19 cellular contexts compared by ENCODE assay signal in genomic region chr21:34839070-34839820, GRCh38.
A peak's percentile ranks its signal among the peaks of the same experiment; 100 is the strongest.
DNase-seq lines count a peak whose midpoint lies in the region; ATAC-seq and TF ChIP-seq lines count a peak whose summit lies in the region.
"Had no signal": no experiment of that assay in that cellular context is flagged by ENCODE, and none has a peak within 500 bp of the region (broad histone marks: within the 10 kb centered on the region; RNA-seq: fewer than 3 reads in every experiment).

No MANE protein-coding gene starts in this region.

- POLR2A ChIA-PET in activated CD4-positive, alpha-beta memory T cell treated with anti-CD3 and anti-CD28 coated beads, Interleukin-2, amount 10 ng/mL, durations not matched to agents 7 days and 5 days (lab: Charles Lee) = no interaction called here
- POLR2A ChIA-PET in activated CD4-positive, alpha-beta memory T cell treated with anti-CD3 and anti-CD28 coated beads for 36 hours (lab: Charles Lee) = interaction anchor here (0.7 kb wide), 1 partner anchor 17 kb away, joined by 3 read pairs; no protein-coding TSS in a partner anchor
- POLR2A ChIA-PET in PC-9 (lab: Charles Lee; ENCODE audit: unreplicated experiment) = interaction anchor here (0.5 kb wide), 1 partner anchor 1211 kb away, joined by 3 read pairs; no protein-coding TSS in a partner anchor

- H3K9me3 Mint-ChIP-seq in activated CD4-positive, alpha-beta memory T cell treated with anti-CD3 and anti-CD28 coated beads, Interleukin-2, amount 10 ng/mL, durations not matched to agents 7 days and 5 days = no peaks in the 10 kb centered on the region
- H3K9me3 Mint-ChIP-seq in activated CD4-positive, alpha-beta memory T cell treated with anti-CD3 and anti-CD28 coated beads for 36 hours = no peaks in the 10 kb centered on the region
- H3K9me3 Mint-ChIP-seq in effector memory CD8-positive, alpha-beta T cell = no peaks in the 10 kb centered on the region
- no peaks in the 10 kb centered on the region for H3K9me3 Mint-ChIP-seq in stimulated activated naive CD8-positive, alpha-beta T cell treated with anti-CD3 and anti-CD28 coated beads, Interleukin-15, amount 100 ng/mL, for 72 hours

- peaks cover 8% of the 10 kb centered on the region for H4K20me1 ChIP-seq in PC-9 (ENCODE audit: insufficient read depth)

- H3K36me3 Mint-ChIP-seq in activated CD4-positive, alpha-beta memory T cell treated with anti-CD3 and anti-CD28 coated beads, Interleukin-2, amount 10 ng/mL, durations not matched to agents 7 days and 5 days (ENCODE audit: low read depth) = peaks cover 73% of the 10 kb centered on the region
- H3K36me3 Mint-ChIP-seq in activated CD4-positive, alpha-beta memory T cell treated with anti-CD3 and anti-CD28 coated beads for 36 hours = peaks cover 49% of the 10 kb centered on the region
- peaks cover 51% of the 10 kb centered on the region for H3K36me3 Mint-ChIP-seq in effector memory CD8-positive, alpha-beta T cell (ENCODE audit: insufficient read depth)

- H3K79me2 ChIP-seq in PC-9 (ENCODE audit: low read depth) = peaks cover 85% of the 10 kb centered on the region

- CTCF ChIA-PET in activated CD4-positive, alpha-beta memory T cell treated with anti-CD3 and anti-CD28 coated beads, Interleukin-2, amount 10 ng/mL, durations not matched to agents 7 days and 5 days (lab: Charles Lee) = no interaction called here
- CTCF ChIA-PET in activated CD4-positive, alpha-beta memory T cell treated with anti-CD3 and anti-CD28 coated beads for 36 hours (lab: Charles Lee) = no interaction called here
- CTCF ChIA-PET in PC-9 (lab: Charles Lee) = interaction anchor here (0.5 kb wide), 1 partner anchor 48 kb away, joined by 5 read pairs; no protein-coding TSS in a partner anchor

- H3K4me3 Mint-ChIP-seq in activated CD4-positive, alpha-beta memory T cell treated with anti-CD3 and anti-CD28 coated beads, Interleukin-2, amount 10 ng/mL, durations not matched to agents 7 days and 5 days = no peak overlapping the region
- no peak overlapping the region for H3K4me3 Mint-ChIP-seq in activated CD4-positive, alpha-beta memory T cell treated with anti-CD3 and anti-CD28 coated beads for 36 hours
- no peak overlapping the region for H3K4me3 Mint-ChIP-seq in effector memory CD8-positive, alpha-beta T cell
- H3K4me3 Mint-ChIP-seq in stimulated activated naive CD8-positive, alpha-beta T cell treated with anti-CD3 and anti-CD28 coated beads, Interleukin-15, amount 100 ng/mL, for 72 hours = no peak overlapping the region

- H3K27ac ChIP-seq in PC-9 = peak overlapping the region; percentile 96; the same call in 1 of the 2 replicates
- H3K27ac ChIP-seq: BLaER1, hepatocyte, HL-60, prostate gland, thoracic aorta had no signal

- DNase-seq in activated CD4-positive, alpha-beta memory T cell treated with anti-CD3 and anti-CD28 coated beads, Interleukin-2, amount 10 ng/mL, durations not matched to agents 7 days and 5 days = no peak
- DNase-seq in activated CD4-positive, alpha-beta memory T cell treated with anti-CD3 and anti-CD28 coated beads for 36 hours = no peak
- DNase-seq in PC-9 (no peak), GM03348 (ENCODE audit: low spot score) (no peak)
- no peak for DNase-seq in effector memory CD8-positive, alpha-beta T cell
- no peak for DNase-seq in stimulated activated naive CD8-positive, alpha-beta T cell treated with anti-CD3 and anti-CD28 coated beads, Interleukin-15, amount 100 ng/mL, for 72 hours
- DNase-seq: activated CD4-positive, alpha-beta T cell treated with anti-CD3 and anti-CD28 coated beads, Interleukin-2, amount 50 U/mL, for 48 hours; amygdala; DMS79; NCI-H187 treated with DMSO at 0.1 percent for 48 hours; small intestine; stimulated activated CD4-positive, alpha-beta T cell treated with anti-CD3 and anti-CD28 coated beads, Interleukin-4, amount 100 ng/mL, for 4 hours had no signal

- intact Hi-C loops in activated CD4-positive, alpha-beta memory T cell treated with anti-CD3 and anti-CD28 coated beads for 36 hours (cut with micrococcal nuclease) = loop anchor here (5.0 kb wide), 1 partner anchor 43 kb away; no protein-coding TSS in a partner anchor
- intact Hi-C loops in PC-9 (cut with micrococcal nuclease; ENCODE audit: unreplicated experiment) = no loop called here

- TF ChIP-seq CTCF in PC-9 (conservative IDR thresholded peaks at IDR 0.05) = no peak

- no peak overlapping the region for H2AFZ ChIP-seq in PC-9
- H2AFZ ChIP-seq: hepatocyte had no signal

- peak overlapping the region; percentile 28 for H3K27ac Mint-ChIP-seq in activated CD4-positive, alpha-beta memory T cell treated with anti-CD3 and anti-CD28 coated beads, Interleukin-2, amount 10 ng/mL, durations not matched to agents 7 days and 5 days
- no peak overlapping the region for H3K27ac Mint-ChIP-seq in activated CD4-positive, alpha-beta memory T cell treated with anti-CD3 and anti-CD28 coated beads for 36 hours
- peak overlapping the region; percentile 32 to 78 for H3K27ac Mint-ChIP-seq in effector memory CD8-positive, alpha-beta T cell
- H3K27ac Mint-ChIP-seq in stimulated activated naive CD8-positive, alpha-beta T cell treated with anti-CD3 and anti-CD28 coated beads, Interleukin-15, amount 100 ng/mL, for 72 hours = peak overlapping the region in 1 of 2 donors; percentile 32

- H3K4me1 ChIP-seq in PC-9 (replicated peaks; ENCODE audit: insufficient read depth) = peaks cover 83% of the 10 kb centered on the region
- H3K4me1 ChIP-seq: prostate gland had no signal

- no peaks in the 10 kb centered on the region for H3K27me3 Mint-ChIP-seq in activated CD4-positive, alpha-beta memory T cell treated with anti-CD3 and anti-CD28 coated beads, Interleukin-2, amount 10 ng/mL, durations not matched to agents 7 days and 5 days
- H3K27me3 Mint-ChIP-seq in activated CD4-positive, alpha-beta memory T cell treated with anti-CD3 and anti-CD28 coated beads for 36 hours = no peaks in the 10 kb centered on the region
- no peaks in the 10 kb centered on the region for H3K27me3 Mint-ChIP-seq in effector memory CD8-positive, alpha-beta T cell
- no peaks in the 10 kb centered on the region for H3K27me3 Mint-ChIP-seq in stimulated activated naive CD8-positive, alpha-beta T cell treated with anti-CD3 and anti-CD28 coated beads, Interleukin-15, amount 100 ng/mL, for 72 hours

- H3K4me2 ChIP-seq in PC-9 = peak overlapping the region; percentile 78
- H3K4me2 ChIP-seq: BLaER1, hepatocyte had no signal

- no peaks in the 10 kb centered on the region for H3K9me3 ChIP-seq in PC-9 (ENCODE audit: insufficient read depth, low read depth)
- H3K9me3 ChIP-seq: BLaER1, prostate gland, thoracic aorta had no signal

- no peaks in the 10 kb centered on the region for H3K9me2 ChIP-seq in PC-9 (ENCODE audit: insufficient read depth)

- H3K4me3 ChIP-seq in PC-9 = peak overlapping the region; percentile 5; the same call in 1 of the 2 replicates
- H3K4me3 ChIP-seq: BLaER1, hepatocyte, prostate gland, thoracic aorta had no signal

- H3F3A ChIP-seq in PC-9 (ENCODE audit: insufficient read depth, low read depth) = peaks cover 62% of the 10 kb centered on the region

- no peaks in the 10 kb centered on the region for H3K27me3 ChIP-seq in PC-9 (ENCODE audit: insufficient read depth, low read depth)
- H3K27me3 ChIP-seq: BLaER1, hepatocyte had no signal

- H3K36me3 ChIP-seq in PC-9 (ENCODE audit: low read depth) = peaks cover 27% of the 10 kb centered on the region
- H3K36me3 ChIP-seq: thoracic aorta had no signal

- no TSS peak for BruUV-seq in PC-9 (replicated peaks; lab: Mats Ljungman, UMichigan)

- no peak for ATAC-seq in effector memory CD8-positive, alpha-beta T cell (replicated peaks)
- ATAC-seq in stimulated activated naive CD8-positive, alpha-beta T cell treated with anti-CD3 and anti-CD28 coated beads, Interleukin-15, amount 100 ng/mL, for 72 hours = peak; percentile 38
- ATAC-seq in HG03039 (IDR thresholded peaks at IDR 0.05; ENCODE audit: unreplicated experiment) (no peak), GM19467 (IDR thresholded peaks at IDR 0.05; ENCODE audit: unreplicated experiment) (no peak)

- H3K4me1 Mint-ChIP-seq in activated CD4-positive, alpha-beta memory T cell treated with anti-CD3 and anti-CD28 coated beads, Interleukin-2, amount 10 ng/mL, durations not matched to agents 7 days and 5 days = peaks cover 59% of the 10 kb centered on the region
- H3K4me1 Mint-ChIP-seq in activated CD4-positive, alpha-beta memory T cell treated with anti-CD3 and anti-CD28 coated beads for 36 hours (ENCODE audit: low read depth) = peaks cover 67% of the 10 kb centered on the region
- H3K4me1 Mint-ChIP-seq in effector memory CD8-positive, alpha-beta T cell (ENCODE audit: low read depth in 2 of 2) = peaks cover 59 to 61% of the 10 kb centered on the region in 2 donors
- peaks cover 61% of the 10 kb centered on the region for H3K4me1 Mint-ChIP-seq in stimulated activated naive CD8-positive, alpha-beta T cell treated with anti-CD3 and anti-CD28 coated beads, Interleukin-15, amount 100 ng/mL, for 72 hours
